ENCODE assay signal across 1 cellular context in genomic region chr19:49719420-49719819, GRCh38.
TF ChIP-seq lines count a peak whose summit lies in the region.

No MANE protein-coding gene starts in this region.

TF ChIP-seq in A549, 52 proteins besides CTCF, POLR2A, EP300 and RAD21:
- TF ChIP-seq MAFK (IDR thresholded peaks at IDR 0.05; ENCODE audit: partially characterized antibody), result peak; percentile 31
